18 cellular contexts compared by ENCODE assay signal in the genomic region with DNA sequence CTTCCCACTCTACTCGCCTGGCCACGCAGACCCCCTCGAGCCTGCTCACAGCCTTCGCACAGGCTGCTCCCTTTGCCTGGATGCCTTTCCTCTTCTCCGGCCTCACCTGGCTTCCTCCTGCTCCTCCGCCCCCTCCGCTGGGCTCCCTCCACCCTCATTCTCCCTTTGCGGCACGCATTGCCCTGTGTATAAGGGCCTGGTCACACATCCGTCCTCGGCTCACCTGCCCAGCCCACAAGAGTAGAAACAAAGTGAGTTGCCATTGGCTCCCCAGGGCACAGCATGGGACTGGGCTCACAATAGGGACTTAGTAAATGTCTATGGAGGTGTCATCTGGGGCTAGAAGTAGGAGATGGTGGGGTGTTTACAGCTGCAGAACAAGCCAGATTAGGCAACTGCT. TPM values are rescaled to one million over a fixed set of nuclear protein-coding genes. Genes with fewer than 3 reads are reported as not detected.
A peak's percentile ranks its signal among the peaks of the same experiment; 100 is the strongest.
DNase-seq lines count a peak whose midpoint lies in the region; ATAC-seq and TF ChIP-seq lines count a peak whose summit lies in the region.
"Had no signal": no experiment of that assay in that cellular context is flagged by ENCODE, and none has a peak within 500 bp of the region (broad histone marks: within the 10 kb centered on the region; RNA-seq: fewer than 3 reads in every experiment).

No MANE protein-coding gene starts in this region.

- intact Hi-C loops in aorta (cut with DNase I): loop anchor here in 1 of 2 donors (5.0 kb wide), 2 partner anchors 40 to 110 kb away; no protein-coding TSS in a partner anchor

- peak overlapping the region; percentile 60 for H3K4me3 Mint-ChIP-seq in glutamatergic neuron (ENCODE audit: unreplicated experiment)
- H3K4me3 Mint-ChIP-seq: activated T-cell treated with anti-CD3 and anti-CD28 coated beads, Interleukin-2, amount 50 U/mL, for 4 hours; naive thymus-derived CD4-positive, alpha-beta T cell had no signal

- H3K4me1 Mint-ChIP-seq in glutamatergic neuron (ENCODE audit: low read depth, unreplicated experiment): peaks cover 22% of the 10 kb centered on the region

- H3K36me3 ChIP-seq in ES-I3 (ENCODE audit: insufficient read depth, low read length): no peaks in the 10 kb centered on the region
- peaks cover 39% of the 10 kb centered on the region for H3K36me3 ChIP-seq in SJSA1
- H3K36me3 ChIP-seq in skeletal muscle satellite cell (ENCODE audit: insufficient read depth, low read length): peaks cover 3% of the 10 kb centered on the region
- H3K36me3 ChIP-seq in aorta (ENCODE audit: control insufficient read depth in 1 of 2, insufficient read depth in 2 of 2, low read length in 1 of 2): no peaks in the 10 kb centered on the region

- no peak overlapping the region for H3K4me3 ChIP-seq in SJSA1
- H3K4me3 ChIP-seq in skeletal muscle satellite cell (ENCODE audit: low read length): peak overlapping the region; percentile 89
- no peak overlapping the region for H3K4me3 ChIP-seq in aorta (ENCODE audit: low read length in 2 of 2)

- H3K27me3 ChIP-seq in SJSA1 (replicated peaks) (no peaks in the 10 kb centered on the region), skeletal muscle satellite cell (ENCODE audit: control insufficient read depth, insufficient read depth, low read length) (no peaks in the 10 kb centered on the region), aorta (ENCODE audit: control insufficient read depth in 1 of 2, insufficient read depth in 2 of 2, low read length in 1 of 2) (no peaks in the 10 kb centered on the region)

- DNase-seq in SJSA1 (ENCODE audit: low read depth in 1 of 2, low spot score in 2 of 2): no peak
- DNase-seq in glutamatergic neuron: no peak
- DNase-seq in GM20000 (ENCODE audit: low spot score): no peak
- DNase-seq in aorta: no peak
- DNase-seq in NCI-H2227 treated with DMSO at 0.1 percent for 48 hours (lab: John Stamatoyannopoulos, UW): no peak
- no peak for DNase-seq in AG08395 (ENCODE audit: low spot score)
- DNase-seq: activated CD4-positive, alpha-beta T cell treated with anti-CD3 and anti-CD28 coated beads for 1 hour; activated T-cell treated with anti-CD3 and anti-CD28 coated beads, Interleukin-2, amount 50 U/mL, for 4 hours; CD4-positive, CD25-positive, alpha-beta regulatory T cell; naive thymus-derived CD4-positive, alpha-beta T cell; NCI-H1436 treated with DMSO at 0.1 percent for 48 hours; NK-92 treated with Interleukin-12 subunit alpha and Interleukin-12 subunit beta, amount 100 ng/mL, for 24 hours; stimulated activated CD4-positive, alpha-beta T cell treated with anti-CD3 and anti-CD28 coated beads, Interleukin-15, amount 100 ng/mL, for 24 hours; SW 1271 had no signal

- H3K27ac Mint-ChIP-seq in glutamatergic neuron (ENCODE audit: unreplicated experiment): peak overlapping the region; percentile 11
- H3K27ac Mint-ChIP-seq: CD4-positive, CD25-positive, alpha-beta regulatory T cell had no signal

- WGBS in aorta, 2 donors: 67 to 72% methylated on average over 11 of the region's 11 CpGs

- H3K4me1 ChIP-seq in ES-I3 (ENCODE audit: insufficient read depth, low read length) (peaks cover 53% of the 10 kb centered on the region), SJSA1 (replicated peaks) (peaks cover 80% of the 10 kb centered on the region), skeletal muscle satellite cell (ENCODE audit: control insufficient read depth, insufficient read depth, low read length) (peaks cover 72% of the 10 kb centered on the region), aorta (ENCODE audit: control insufficient read depth in 1 of 2, insufficient read depth in 2 of 2, low read length in 2 of 2) (no peaks in the 10 kb centered on the region)

- H3K9ac ChIP-seq in ES-I3 (ENCODE audit: low read depth, low read length) (peak overlapping the region; percentile 46; the same call in 1 of the 2 replicates), skeletal muscle satellite cell (ENCODE audit: low read depth, low read length) (peak overlapping the region; percentile 73)

- no peaks in the 10 kb centered on the region for H3K9me3 ChIP-seq in ES-I3 (ENCODE audit: control insufficient read depth, insufficient read depth, low read length)
- 0 out of 2 replicates have a peak, but pooled peaks cover 3% of the 10 kb centered on the region for H3K9me3 ChIP-seq in SJSA1 (replicated peaks)
- no peaks in the 10 kb centered on the region for H3K9me3 ChIP-seq in skeletal muscle satellite cell (replicated peaks; ENCODE audit: low read length)
- no peaks in the 10 kb centered on the region for H3K9me3 ChIP-seq in aorta (ENCODE audit: control insufficient read depth, low read length)

- no peaks in the 10 kb centered on the region for H3K36me3 Mint-ChIP-seq in glutamatergic neuron (ENCODE audit: unreplicated experiment)
- H3K36me3 Mint-ChIP-seq: CD4-positive, CD25-positive, alpha-beta regulatory T cell had no signal

- peak overlapping the region; percentile 98 for H3K4me2 ChIP-seq in skeletal muscle satellite cell (ENCODE audit: low read length)

- no peak for TF ChIP-seq CTCF in glutamatergic neuron (IDR thresholded peaks at IDR 0.05; ENCODE audit: partially characterized antibody, unreplicated experiment)
- no peak for TF ChIP-seq CTCF in GM20000 (IDR thresholded peaks at IDR 0.05; ENCODE audit: extremely low read depth, missing control alignments)

- H3K9me3 Mint-ChIP-seq in glutamatergic neuron (ENCODE audit: unreplicated experiment): peaks cover 4% of the 10 kb centered on the region
- H3K9me3 Mint-ChIP-seq: activated T-cell treated with anti-CD3 and anti-CD28 coated beads, Interleukin-2, amount 50 U/mL, for 4 hours; CD4-positive, CD25-positive, alpha-beta regulatory T cell had no signal

- peak overlapping the region; percentile 84 for H3K27ac ChIP-seq in SJSA1
- H3K27ac ChIP-seq in aorta (ENCODE audit: low read depth in 1 of 2, low read length in 2 of 2): peak overlapping the region in 1 of 2 donors; percentile 6
- H3K27ac ChIP-seq: epithelial cell of prostate had no signal

- H3K27me3 Mint-ChIP-seq in glutamatergic neuron (ENCODE audit: unreplicated experiment): peaks cover 13% of the 10 kb centered on the region

- ATAC-seq in aorta (ENCODE audit: low FRiP score): no peak
- ATAC-seq: activated T-cell treated with anti-CD3 and anti-CD28 coated beads, Interleukin-2, amount 50 U/mL, for 4 hours; naive thymus-derived CD4-positive, alpha-beta T cell had no signal

RNA-seq across cellular contexts. Expression of gene PLXND1, which starts 4.2 kb away (rescaled TPM):
- total RNA-seq in SJSA1 (2014; rRNA removed; shearing (Covaris generic)): 80.1 and 91.6 TPM in 2 replicates
- total RNA-seq in glutamatergic neuron (ENCODE audit: unreplicated experiment) (72.2 TPM), aorta (100 to 1,000 TPM; 176 to 358 TPM)
- 41.7 and 52.2 TPM in 2 replicates for total RNA-seq in skeletal muscle satellite cell (2012; rRNA removed)
- 100 to 1,000 TPM in 1 of 2 donors, 10 to 100 TPM in 1; 55.5 to 149 TPM for polyA plus RNA-seq in aorta

RNA-seq across cellular contexts. Expression of gene H1-8, which starts 59.3 kb away (rescaled TPM):
- total RNA-seq in SJSA1 (2014; rRNA removed; shearing (Covaris generic)): not detected in 2 replicates
- not detected for total RNA-seq in glutamatergic neuron (ENCODE audit: unreplicated experiment)
- not detected in 2 replicates for total RNA-seq in skeletal muscle satellite cell (2012; rRNA removed)
- total RNA-seq in aorta: not detected
- polyA plus RNA-seq in aorta: not detected
- total RNA-seq: activated T-cell treated with anti-CD3 and anti-CD28 coated beads, Interleukin-2, amount 50 U/mL, for 4 hours; CD4-positive, CD25-positive, alpha-beta regulatory T cell; HT-29; naive thymus-derived CD4-positive, alpha-beta T cell had no signal
- polyA plus RNA-seq: CD4-positive, CD25-positive, alpha-beta regulatory T cell; naive thymus-derived CD4-positive, alpha-beta T cell had no signal
